9 cellular contexts compared by ENCODE assay signal in genomic region chr17:79005063-79005861, GRCh38. TPM values are rescaled to one million over a fixed set of nuclear protein-coding genes. Genes with fewer than 3 reads are reported as not detected.
DNase-seq lines count a peak whose midpoint lies in the region; ATAC-seq and TF ChIP-seq lines count a peak whose summit lies in the region.
"Had no signal": no experiment of that assay in that cellular context is flagged by ENCODE, and none has a peak within 500 bp of the region (broad histone marks: within the 10 kb centered on the region; RNA-seq: fewer than 3 reads in every experiment).

No MANE protein-coding gene starts in this region.

- POLR2A ChIA-PET in GM10248 (lab: Yijun Ruan, JAX): no interaction called here

- H3K4me3 ChIP-seq in right cardiac atrium (ENCODE audit: low read length): no peak overlapping the region
- H3K4me3 ChIP-seq: MG63 had no signal

- 83% methylated on average over 12 of the region's 12 CpGs for WGBS in right cardiac atrium

- no peak for TF ChIP-seq CTCF in GM10248 (IDR thresholded peaks at IDR 0.05; ENCODE audit: control extremely low read depth, extremely low read depth, low read depth, missing control alignments)

- intact Hi-C loops in right cardiac atrium (cut with DNase I): no loop called here
- intact Hi-C loops in left cardiac atrium (cut with DNase I): no loop called here

- no peaks in the 10 kb centered on the region for H3K9me3 ChIP-seq in right cardiac atrium (ENCODE audit: control insufficient read depth, low read length)
- H3K9me3 ChIP-seq: MG63 had no signal

- peak in 2 of 3 donors; percentile 35 to 36 for DNase-seq in right cardiac atrium
- no peak for DNase-seq in left cardiac atrium
- DNase-seq in SHP77 treated with DMSO at 0.1 percent for 48 hours (lab: John Stamatoyannopoulos, UW): peak; percentile 21
- DNase-seq in stimulated activated CD4-positive, alpha-beta T cell treated with anti-CD3 and anti-CD28 coated beads, Interleukin-2, amount 100 ng/mL, for 24 hours: no peak
- DNase-seq in GM10248 (ENCODE audit: extremely low spot score): no peak
- DNase-seq: MG63 had no signal

- H3K27me3 ChIP-seq in right cardiac atrium (ENCODE audit: control insufficient read depth, insufficient read depth) (no peaks in the 10 kb centered on the region), layer of hippocampus (ENCODE audit: control insufficient read depth, insufficient read depth, low read length) (no peaks in the 10 kb centered on the region)
- H3K27me3 ChIP-seq: MG63 had no signal

- H3K27ac ChIP-seq in right cardiac atrium (ENCODE audit: low read length) (no peak overlapping the region), layer of hippocampus (ENCODE audit: low read depth, low read length) (peak overlapping the region; percentile 2)

- ATAC-seq in right cardiac atrium (no peak), left cardiac atrium (no peak), HG03432 (IDR thresholded peaks at IDR 0.05; ENCODE audit: unreplicated experiment) (no peak), HG03378 (IDR thresholded peaks at IDR 0.05; ENCODE audit: unreplicated experiment) (no peak)

- H3K4me1 ChIP-seq in right cardiac atrium (ENCODE audit: control insufficient read depth, insufficient read depth, low read length): peaks cover 21% of the 10 kb centered on the region

- CTCF ChIA-PET in GM10248 (lab: Yijun Ruan, JAX): no interaction called here

RNA-seq across cellular contexts. Expression of gene CANT1, which starts 4.3 kb away (rescaled TPM):
- total RNA-seq in right cardiac atrium (10 to 100 TPM; 28.1 to 38.8 (median 33.3) TPM), left cardiac atrium (10 to 100 TPM; 30.5 to 33.3 TPM)
- 13.6 TPM for polyA plus RNA-seq in right cardiac atrium

RNA-seq across cellular contexts. Expression of gene C1QTNF1, which starts 18.7 kb away (rescaled TPM):
- total RNA-seq in right cardiac atrium: 100 to 1,000 TPM; 232 to 655 (median 355) TPM
- polyA plus RNA-seq in right cardiac atrium: 286 TPM
- 100 to 1,000 TPM; 377 to 765 TPM for total RNA-seq in left cardiac atrium

RNA-seq across cellular contexts. Expression of gene LGALS3BP, which starts 25.5 kb away (rescaled TPM):
- total RNA-seq in right cardiac atrium: 100 to 1,000 TPM; 439 to 581 (median 506) TPM
- polyA plus RNA-seq in right cardiac atrium: 397 TPM
- total RNA-seq in left cardiac atrium: 100 to 1,000 TPM; 390 to 448 TPM

Comparison
In these comparisons a context has a peak if more than half of its experiments do, and no peak if none do; other contexts are left out.
1. DNase-seq: peak in right cardiac atrium (2 of 3) and SHP77 treated with DMSO at 0.1 percent for 48 hours (single experiment); none in left cardiac atrium (single experiment), stimulated activated CD4-positive, alpha-beta T cell treated with anti-CD3 and anti-CD28 coated beads, Interleukin-2, amount 100 ng/mL, for 24 hours (0 of 2) and GM10248 (single experiment).